Comparison of ENCODE assay signal across 11 cellular contexts in genomic region chr14:87066221-87066817, GRCh38.
DNase-seq lines count a peak whose midpoint lies in the region; TF ChIP-seq lines count a peak whose summit lies in the region.
"Had no signal": no experiment of that assay in that cellular context is flagged by ENCODE, and none has a peak within 500 bp of the region (broad histone marks: within the 10 kb centered on the region; RNA-seq: fewer than 3 reads in every experiment).

No MANE protein-coding gene starts in this region.

- H3K27me3 ChIP-seq in KMS-11 (ENCODE audit: insufficient read depth, low read depth) (no peaks in the 10 kb centered on the region), H7 (ENCODE audit: control insufficient read depth, insufficient read depth, low read length) (no peaks in the 10 kb centered on the region)
- H3K27me3 ChIP-seq: spleen had no signal

- H3K79me2 ChIP-seq in KMS-11 (ENCODE audit: insufficient read depth, low read depth): no peaks in the 10 kb centered on the region

- H3K9ac ChIP-seq in KMS-11: no peak overlapping the region

- no peaks in the 10 kb centered on the region for H4K20me1 ChIP-seq in KMS-11 (ENCODE audit: insufficient read depth)

- DNase-seq in AG10803 (ENCODE audit: low read depth) (peak; percentile 2), OCI-M1 (lab: John Stamatoyannopoulos, UW) (peak; percentile 11), foreskin fibroblast (peak in 1 of 2 donors; percentile 31), SHP77 (lab: John Stamatoyannopoulos, UW) (no peak), inferior parietal cortex (ENCODE audit: extremely low spot score) (no peak), islet precursor cell (no peak), H7 (no peak)
- DNase-seq: aorta; spleen; stimulated activated naive CD4-positive, alpha-beta T cell had no signal

- TF ChIP-seq CTCF in AG10803 (conservative IDR thresholded peaks at IDR 0.05; ENCODE audit: low read length) (peak; percentile 36), KMS-11 (conservative IDR thresholded peaks at IDR 0.05; ENCODE audit: low read depth, low read length) (no peak), foreskin fibroblast (IDR thresholded peaks at IDR 0.05; ENCODE audit: low read depth, low read length) (peak; percentile 27)

- H3K4me1 ChIP-seq in KMS-11 (ENCODE audit: low read depth, poor library complexity, severe bottlenecking): peaks cover 16% of the 10 kb centered on the region
- H3K4me1 ChIP-seq: spleen had no signal

- H3K36me3 ChIP-seq in KMS-11 (ENCODE audit: insufficient read depth) (no peaks in the 10 kb centered on the region), H7 (replicated peaks; ENCODE audit: control insufficient read depth, insufficient read depth, low read length) (no peaks in the 10 kb centered on the region)
- H3K36me3 ChIP-seq: spleen had no signal

- peak overlapping the region; percentile 52; the same call in 1 of the 2 replicates for H3K27ac ChIP-seq in KMS-11
- H3K27ac ChIP-seq: spleen had no signal

- H3K4me2 ChIP-seq in KMS-11: peak overlapping the region; percentile 33; the same call in 1 of the 2 replicates

- H3K4me3 ChIP-seq in AG10803 (ENCODE audit: low read length) (no peak overlapping the region), KMS-11 (IDR thresholded peaks at IDR 0.05; ENCODE audit: insufficient read depth, low read depth, low read length) (no peak overlapping the region), foreskin fibroblast (ENCODE audit: low read depth in 1 of 2, low read length in 2 of 2) (no peak overlapping the region), H7 (ENCODE audit: insufficient read depth, low read depth, low read length) (no peak overlapping the region)
- H3K4me3 ChIP-seq: spleen had no signal

- H2AFZ ChIP-seq in KMS-11 (ENCODE audit: low read depth): no peak overlapping the region

Comparison
In these comparisons a context has a peak if more than half of its experiments do, and no peak if none do; other contexts are left out.
1. DNase-seq: peak in AG10803 (single experiment) and OCI-M1 (single experiment); none in SHP77 (0 of 2), inferior parietal cortex (single experiment), islet precursor cell (single experiment) and H7 (single experiment).